37 cellular contexts compared by ENCODE assay signal in genomic region chr16:84330685-84331050, GRCh38. TPM values are rescaled to one million over a fixed set of nuclear protein-coding genes. Genes with fewer than 3 reads are reported as not detected.
"Had no signal": no experiment of that assay in that cellular context is flagged by ENCODE, and none has a peak within 500 bp of the region (broad histone marks: within the 10 kb centered on the region; RNA-seq: fewer than 3 reads in every experiment).

No MANE protein-coding gene starts in this region.

- H3K27me3 ChIP-seq: brain microvascular endothelial cell, gastroesophageal sphincter had no signal

- H3K4me1 Mint-ChIP-seq: activated CD4-positive, alpha-beta T cell treated with anti-CD3 and anti-CD28 coated beads, Interleukin-2, amount 10 ng/mL, durations not matched to agents 7 days and 5 days; activated T-helper 17 cell treated with anti-CD3 and anti-CD28 coated beads, Interleukin-2, amount 50 U/mL, for 72 hours; central memory CD8-positive, alpha-beta T cell had no signal

- FAIRE-seq: astrocyte, bronchial epithelial cell, colon, endometrium, endothelial cell of umbilical vein had no signal

- H3K27ac Mint-ChIP-seq: activated CD4-positive, alpha-beta T cell treated with anti-CD3 and anti-CD28 coated beads, Interleukin-2, amount 10 ng/mL, durations not matched to agents 7 days and 5 days; activated CD8-positive, alpha-beta T cell treated with anti-CD3 and anti-CD28 coated beads for 36 hours; activated naive CD8-positive, alpha-beta T cell; activated T-helper 17 cell treated with anti-CD3 and anti-CD28 coated beads, Interleukin-2, amount 50 U/mL, for 72 hours; effector memory CD8-positive, alpha-beta T cell had no signal

- H3K27ac ChIP-seq: brain microvascular endothelial cell, epithelial cell of prostate, esophagus squamous epithelium, gastroesophageal sphincter, heart right ventricle had no signal

- H3K9me3 ChIP-seq: esophagus squamous epithelium had no signal

- H3K4me3 ChIP-seq: esophagus squamous epithelium, gastroesophageal sphincter, heart right ventricle had no signal

- H3K36me3 Mint-ChIP-seq: activated naive CD8-positive, alpha-beta T cell had no signal

- H3K4me3 Mint-ChIP-seq: activated CD4-positive, alpha-beta T cell treated with anti-CD3 and anti-CD28 coated beads, Interleukin-2, amount 10 ng/mL, durations not matched to agents 7 days and 5 days; activated CD8-positive, alpha-beta T cell treated with anti-CD3 and anti-CD28 coated beads for 36 hours; activated naive CD8-positive, alpha-beta T cell; activated T-cell treated with anti-CD3 and anti-CD28 coated beads, Interleukin-2, amount 50 U/mL, for 4 hours; activated T-helper 17 cell treated with anti-CD3 and anti-CD28 coated beads, Interleukin-2, amount 50 U/mL, for 72 hours; central memory CD8-positive, alpha-beta T cell; effector memory CD8-positive, alpha-beta T cell had no signal

- H3K27me3 Mint-ChIP-seq: activated CD8-positive, alpha-beta T cell treated with anti-CD3 and anti-CD28 coated beads for 36 hours had no signal

- DNase-seq: activated CD4-positive, alpha-beta T cell treated with anti-CD3 and anti-CD28 coated beads for 1 hour; activated CD4-positive, alpha-beta T cell treated with anti-CD3 and anti-CD28 coated beads for 4 hours; activated CD4-positive, alpha-beta T cell treated with anti-CD3 and anti-CD28 coated beads, Interleukin-2, amount 10 ng/mL, durations not matched to agents 7 days and 5 days; activated CD4-positive, alpha-beta T cell treated with anti-CD3 and anti-CD28 coated beads, Interleukin-2, amount 50 U/mL, for 4 hours; activated CD8-positive, alpha-beta memory T cell treated with anti-CD3 and anti-CD28 coated beads for 24 hours; activated CD8-positive, alpha-beta T cell treated with anti-CD3 and anti-CD28 coated beads for 36 hours; activated effector memory CD4-positive, alpha-beta T cell treated with Interleukin-2 at 50 U/mL for 16 hours; activated gamma-delta T cell treated with Interleukin-2 at 50 U/mL for 16 hours; activated naive CD4-positive, alpha-beta T cell treated with anti-CD3 and anti-CD28 coated beads, Interleukin-2, amount 50 U/mL, for 16 hours; activated naive CD4-positive, alpha-beta T cell treated with Interleukin-2 at 50 U/mL for 16 hours; activated T-cell treated with anti-CD3 and anti-CD28 coated beads, Interleukin-2, amount 50 U/mL, for 4 hours; amniotic stem cell; anterior cingulate cortex; brain microvascular endothelial cell; cortex of kidney; dermis blood vessel endothelial cell; effector CD4-positive, alpha-beta T cell; effector memory CD8-positive, alpha-beta T cell; esophagus squamous epithelium; foreskin melanocyte; heart right ventricle; T-helper 2 cell had no signal

- H3K4me1 ChIP-seq: esophagus squamous epithelium, gastroesophageal sphincter, heart right ventricle had no signal

- ATAC-seq: activated CD8-positive, alpha-beta T cell treated with anti-CD3 and anti-CD28 coated beads for 36 hours; activated T-cell treated with anti-CD3 and anti-CD28 coated beads, Interleukin-2, amount 50 U/mL, for 4 hours; activated T-helper 17 cell treated with anti-CD3 and anti-CD28 coated beads, Interleukin-2, amount 50 U/mL, for 72 hours; effector memory CD8-positive, alpha-beta T cell; gastroesophageal sphincter; heart right ventricle had no signal

- H3K36me3 ChIP-seq: brain microvascular endothelial cell, esophagus squamous epithelium, heart right ventricle had no signal

RNA-seq across cellular contexts. Expression of gene WFDC1, which starts 36.0 kb away (rescaled TPM):
- total RNA-seq: activated CD4-positive, alpha-beta T cell treated with anti-CD3 and anti-CD28 coated beads, Interleukin-2, amount 10 ng/mL, durations not matched to agents 7 days and 5 days; activated CD8-positive, alpha-beta T cell treated with anti-CD3 and anti-CD28 coated beads for 36 hours; activated T-cell treated with anti-CD3 and anti-CD28 coated beads, Interleukin-2, amount 50 U/mL, for 4 hours; bronchial epithelial cell; dermis blood vessel endothelial cell; endothelial cell of umbilical vein; glomerular endothelial cell; T-helper 1 cell treated with Interleukin-12 subunit alpha and Interleukin-12 subunit beta and Interleukin-4 antibody, amounts not matched to agents 30 ng/mL and 1 ng/mL, for 36 hours had no signal
- polyA plus RNA-seq: endothelial cell of umbilical vein had no signal

RNA-seq across cellular contexts. Expression of gene ATP2C2, which starts 37.7 kb away (rescaled TPM):
- total RNA-seq: activated CD4-positive, alpha-beta T cell treated with anti-CD3 and anti-CD28 coated beads, Interleukin-2, amount 10 ng/mL, durations not matched to agents 7 days and 5 days; activated CD8-positive, alpha-beta T cell treated with anti-CD3 and anti-CD28 coated beads for 36 hours; activated T-cell treated with anti-CD3 and anti-CD28 coated beads, Interleukin-2, amount 50 U/mL, for 4 hours; activated T-helper 17 cell treated with anti-CD3 and anti-CD28 coated beads, Interleukin-2, amount 50 U/mL, for 72 hours; cardiac septum; dermis blood vessel endothelial cell; endothelial cell of umbilical vein; fibroblast of lung; fibroblast of villous mesenchyme; glomerular endothelial cell; heart right ventricle; T-helper 1 cell treated with Interleukin-12 subunit alpha and Interleukin-12 subunit beta and Interleukin-4 antibody, amounts not matched to agents 30 ng/mL and 1 ng/mL, for 36 hours had no signal
- polyA plus RNA-seq: endothelial cell of umbilical vein, fibroblast of lung had no signal
